ENCODE assay signal across 9 cellular contexts in the genomic region with DNA sequence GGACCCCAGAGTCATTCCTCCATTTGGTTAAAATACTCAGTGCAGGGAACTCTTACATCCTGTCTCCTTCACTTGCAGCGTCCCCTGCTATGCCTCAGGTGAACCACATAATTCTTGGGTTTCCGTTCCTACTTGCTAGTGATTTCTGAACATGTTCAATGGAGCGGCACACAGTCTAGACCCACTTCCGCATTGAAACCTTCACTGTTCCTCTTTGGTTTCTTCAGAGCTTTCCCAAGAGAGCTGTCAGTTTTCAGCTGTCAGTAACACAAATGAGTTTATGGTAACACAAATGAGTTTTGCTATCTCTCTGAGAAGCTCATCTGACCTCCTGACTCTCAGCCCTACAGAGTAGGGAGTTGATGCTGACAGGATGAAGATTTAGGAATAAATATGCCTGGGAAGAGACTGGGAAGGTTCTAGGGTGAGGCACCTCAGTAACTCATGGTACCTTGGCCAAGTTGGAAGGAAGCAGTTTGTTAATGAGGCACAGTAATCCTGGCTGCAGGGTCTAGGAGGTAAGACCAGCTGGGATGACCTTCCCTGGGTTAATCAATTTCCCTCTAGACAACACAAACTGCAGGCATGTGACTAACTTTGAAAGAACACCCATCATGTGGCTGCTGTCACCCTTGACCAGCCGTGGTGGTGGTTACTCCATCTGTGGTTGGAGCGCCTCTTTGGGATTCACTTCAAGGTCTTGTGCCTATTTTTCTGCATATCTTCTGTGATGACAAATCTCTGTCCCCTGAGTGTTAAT. TPM values are rescaled to one million over a fixed set of nuclear protein-coding genes. Genes with fewer than 3 reads are reported as not detected.
DNase-seq lines count a peak whose midpoint lies in the region; ATAC-seq and TF ChIP-seq lines count a peak whose summit lies in the region.
"Had no signal": no experiment of that assay in that cellular context is flagged by ENCODE, and none has a peak within 500 bp of the region (broad histone marks: within the 10 kb centered on the region; RNA-seq: fewer than 3 reads in every experiment).

No MANE protein-coding gene starts in this region.

- peak; percentile 80 for DNase-seq in GF-D8 (lab: John Stamatoyannopoulos, UW)
- no peak for DNase-seq in activated T-helper 2 cell treated with anti-CD3 and anti-CD28 coated beads, Interferon-gamma antibody, Interleukin-2, Interleukin-4, amounts not matched to agents 10 μg/mL and 5 μg/mL and 100 μg/mL, durations not matched to agents 14 hours and 24 hours and 36 hours (ENCODE audit: low spot score)
- DNase-seq in SK-N-DZ (ENCODE audit: low spot score): no peak
- DNase-seq in NCI-H69 (lab: John Stamatoyannopoulos, UW): no peak
- DNase-seq in cerebellum (ENCODE audit: low spot score): no peak
- DNase-seq in right atrium auricular region (ENCODE audit: low spot score): no peak

- H3K36me3 Mint-ChIP-seq in activated T-helper 2 cell treated with anti-CD3 and anti-CD28 coated beads, Interferon-gamma antibody, Interleukin-2, Interleukin-4, amounts not matched to agents 10 μg/mL and 5 μg/mL and 100 μg/mL, durations not matched to agents 14 hours and 24 hours and 36 hours (ENCODE audit: low read depth): peaks cover 34% of the 10 kb centered on the region

- H3K4me1 ChIP-seq in right atrium auricular region: peaks cover 0 to 26% of the 10 kb centered on the region in 2 donors

- H3K27ac ChIP-seq in right atrium auricular region: no peak overlapping the region

- ATAC-seq in GM21390 (IDR thresholded peaks at IDR 0.05; ENCODE audit: unreplicated experiment): peak; percentile 84
- ATAC-seq in HG03565 (IDR thresholded peaks at IDR 0.05; ENCODE audit: unreplicated experiment): peak; percentile 83

- H3K4me3 ChIP-seq in right atrium auricular region: no peak overlapping the region

- H3K27ac Mint-ChIP-seq in activated T-helper 2 cell treated with anti-CD3 and anti-CD28 coated beads, Interferon-gamma antibody, Interleukin-2, Interleukin-4, amounts not matched to agents 10 μg/mL and 5 μg/mL and 100 μg/mL, durations not matched to agents 14 hours and 24 hours and 36 hours: peak overlapping the region; percentile 2

- peaks cover 34% of the 10 kb centered on the region for H3K36me3 ChIP-seq in right atrium auricular region

- no peak for TF ChIP-seq CTCF in right atrium auricular region (IDR thresholded peaks at IDR 0.05)

- H3K4me1 Mint-ChIP-seq in activated T-helper 2 cell treated with anti-CD3 and anti-CD28 coated beads, Interferon-gamma antibody, Interleukin-2, Interleukin-4, amounts not matched to agents 10 μg/mL and 5 μg/mL and 100 μg/mL, durations not matched to agents 14 hours and 24 hours and 36 hours (ENCODE audit: low read depth): peaks cover 26% of the 10 kb centered on the region

- H3K27me3 Mint-ChIP-seq in activated T-helper 2 cell treated with anti-CD3 and anti-CD28 coated beads, Interferon-gamma antibody, Interleukin-2, Interleukin-4, amounts not matched to agents 10 μg/mL and 5 μg/mL and 100 μg/mL, durations not matched to agents 14 hours and 24 hours and 36 hours (ENCODE audit: low read depth): no peaks in the 10 kb centered on the region

- no peaks in the 10 kb centered on the region for H3K9me3 Mint-ChIP-seq in activated T-helper 2 cell treated with anti-CD3 and anti-CD28 coated beads, Interferon-gamma antibody, Interleukin-2, Interleukin-4, amounts not matched to agents 10 μg/mL and 5 μg/mL and 100 μg/mL, durations not matched to agents 14 hours and 24 hours and 36 hours

- no peaks in the 10 kb centered on the region for H3K9me3 ChIP-seq in right atrium auricular region

- no peaks in the 10 kb centered on the region for H3K27me3 ChIP-seq in right atrium auricular region

- H3K4me3 Mint-ChIP-seq in activated T-helper 2 cell treated with anti-CD3 and anti-CD28 coated beads, Interferon-gamma antibody, Interleukin-2, Interleukin-4, amounts not matched to agents 10 μg/mL and 5 μg/mL and 100 μg/mL, durations not matched to agents 14 hours and 24 hours and 36 hours (ENCODE audit: low read depth): no peak overlapping the region

- intact Hi-C loops in activated T-helper 2 cell treated with anti-CD3 and anti-CD28 coated beads, Interferon-gamma antibody, Interleukin-2, Interleukin-4, amounts not matched to agents 10 μg/mL and 5 μg/mL and 100 μg/mL, durations not matched to agents 14 hours and 24 hours and 36 hours (cut with micrococcal nuclease): no loop called here

RNA-seq across cellular contexts. Expression of a gene that starts 5.4 kb away (rescaled TPM):
- total RNA-seq in activated T-helper 2 cell treated with anti-CD3 and anti-CD28 coated beads, Interferon-gamma antibody, Interleukin-2, Interleukin-4, amounts not matched to agents 10 μg/mL and 5 μg/mL and 100 μg/mL, durations not matched to agents 14 hours and 24 hours and 36 hours: 16.8 and 20.1 TPM in 2 replicates
- 16.3 and 41.5 TPM in 2 replicates for polyA plus RNA-seq in SK-N-DZ (2014; cell fraction: cytosol; rRNA removed)
- polyA plus RNA-seq in SK-N-DZ (2014; cell fraction: nucleus; rRNA removed): 7.9 and 12.1 TPM in 2 replicates
- total RNA-seq in cerebellum: 26.8 TPM
- total RNA-seq in right atrium auricular region: 10 to 100 TPM; 31.7 to 41.9 TPM

RNA-seq across cellular contexts. Expression of a gene that starts 9.7 kb away (rescaled TPM):
- not detected in 2 replicates for total RNA-seq in activated T-helper 2 cell treated with anti-CD3 and anti-CD28 coated beads, Interferon-gamma antibody, Interleukin-2, Interleukin-4, amounts not matched to agents 10 μg/mL and 5 μg/mL and 100 μg/mL, durations not matched to agents 14 hours and 24 hours and 36 hours
- not detected in 2 replicates for polyA plus RNA-seq in SK-N-DZ (2014; cell fraction: cytosol; rRNA removed)
- polyA plus RNA-seq in SK-N-DZ (2014; cell fraction: nucleus; rRNA removed): not detected in 2 replicates
- total RNA-seq in cerebellum (not detected), right atrium auricular region (not detected)
- total RNA-seq: temporal lobe had no signal

RNA-seq across cellular contexts. Expression of a gene that starts 20.2 kb away (rescaled TPM):
- total RNA-seq in activated T-helper 2 cell treated with anti-CD3 and anti-CD28 coated beads, Interferon-gamma antibody, Interleukin-2, Interleukin-4, amounts not matched to agents 10 μg/mL and 5 μg/mL and 100 μg/mL, durations not matched to agents 14 hours and 24 hours and 36 hours: 133 and 136 TPM in 2 replicates
- polyA plus RNA-seq in SK-N-DZ (2014; cell fraction: cytosol; rRNA removed): 1.7 and 2.4 TPM in 2 replicates
- 0.69 and 0.95 TPM in 2 replicates for polyA plus RNA-seq in SK-N-DZ (2014; cell fraction: nucleus; rRNA removed)
- total RNA-seq in cerebellum: 1.6 TPM
- total RNA-seq in right atrium auricular region: 10 to 100 TPM; 71.4 to 95.2 TPM

RNA-seq across cellular contexts. Expression of a gene that starts 39.7 kb away (rescaled TPM):
- 12.3 and 12.8 TPM in 2 replicates for total RNA-seq in activated T-helper 2 cell treated with anti-CD3 and anti-CD28 coated beads, Interferon-gamma antibody, Interleukin-2, Interleukin-4, amounts not matched to agents 10 μg/mL and 5 μg/mL and 100 μg/mL, durations not matched to agents 14 hours and 24 hours and 36 hours
- 39.2 and 41.8 TPM in 2 replicates for polyA plus RNA-seq in SK-N-DZ (2014; cell fraction: cytosol; rRNA removed)
- polyA plus RNA-seq in SK-N-DZ (2014; cell fraction: nucleus; rRNA removed): 41.2 and 51.5 TPM in 2 replicates
- 11.4 TPM for total RNA-seq in cerebellum
- total RNA-seq in right atrium auricular region: 100 to 1,000 TPM; 139 to 159 TPM

RNA-seq across cellular contexts. Expression of a gene that starts 47.5 kb away (rescaled TPM):
- 72.5 and 72.7 TPM in 2 replicates for total RNA-seq in activated T-helper 2 cell treated with anti-CD3 and anti-CD28 coated beads, Interferon-gamma antibody, Interleukin-2, Interleukin-4, amounts not matched to agents 10 μg/mL and 5 μg/mL and 100 μg/mL, durations not matched to agents 14 hours and 24 hours and 36 hours
- 62.6 and 67.7 TPM in 2 replicates for polyA plus RNA-seq in SK-N-DZ (2014; cell fraction: cytosol; rRNA removed)
- polyA plus RNA-seq in SK-N-DZ (2014; cell fraction: nucleus; rRNA removed): 52.2 and 83.2 TPM in 2 replicates
- total RNA-seq in cerebellum (24.0 TPM), right atrium auricular region (100 to 1,000 TPM; 140 to 168 TPM)

Comparison
In these comparisons a context has a peak if more than half of its experiments do, and no peak if none do; other contexts are left out.
1. RNA of a gene that starts 20.2 kb away (total RNA-seq): 133 to 136 TPM in activated T-helper 2 cell treated with anti-CD3 and anti-CD28 coated beads, Interferon-gamma antibody, Interleukin-2, Interleukin-4, amounts not matched to agents 10 μg/mL and 5 μg/mL and 100 μg/mL, durations not matched to agents 14 hours and 24 hours and 36 hours and 71.4 to 95.2 TPM in right atrium auricular region; 1.6 TPM in cerebellum (single experiment); every median in the first group is over 10 times any median in the second.